8 cellular contexts compared by ENCODE assay signal in the genomic region with DNA sequence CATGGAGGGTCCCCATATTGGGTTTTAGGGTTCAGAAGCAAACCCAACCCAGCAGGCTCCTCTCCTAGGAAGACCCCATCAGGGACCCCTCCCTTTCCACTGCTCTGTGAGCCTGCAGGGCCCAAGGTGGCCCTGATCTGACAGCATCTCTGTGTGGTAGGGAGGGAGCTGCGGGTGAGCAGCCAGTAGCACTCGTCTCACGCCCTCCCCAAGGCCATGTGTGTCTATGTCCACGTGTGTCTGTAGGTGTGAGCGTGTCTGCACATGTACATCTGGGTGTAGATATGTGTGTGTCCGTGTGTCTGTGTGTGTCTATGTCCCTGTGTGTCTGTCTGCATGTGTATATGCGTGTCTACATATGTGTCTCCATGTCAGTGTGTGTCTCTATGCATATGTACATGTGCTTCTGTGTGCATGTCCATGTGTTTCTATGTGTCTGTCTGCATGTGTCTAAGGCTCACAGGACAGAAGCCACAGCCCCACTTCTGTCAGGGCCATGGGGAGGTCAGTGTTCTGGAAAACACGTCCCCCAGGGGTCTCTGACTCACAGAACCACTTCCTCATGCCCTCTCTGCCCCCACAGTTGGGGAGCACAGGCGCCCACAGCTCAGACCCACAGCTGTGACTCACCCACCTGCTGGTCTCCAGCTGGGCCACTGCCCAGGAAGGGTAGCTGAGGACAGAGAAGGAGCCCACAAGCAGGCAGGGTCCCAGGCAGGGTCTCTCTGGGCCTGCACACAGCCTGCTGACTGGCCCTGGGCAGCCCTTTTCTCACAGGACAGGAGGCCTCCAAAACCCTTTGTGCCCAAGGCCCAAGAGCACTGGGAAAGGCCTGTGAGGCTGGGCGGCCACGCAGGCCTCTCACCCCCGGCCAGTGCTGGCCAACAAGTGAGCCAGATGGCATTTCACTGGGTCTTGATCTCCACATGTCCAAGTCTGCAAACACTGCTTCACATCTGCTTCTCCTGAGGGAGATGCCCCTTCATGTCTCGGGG.
DNase-seq lines count a peak whose midpoint lies in the region; ATAC-seq and TF ChIP-seq lines count a peak whose summit lies in the region.

No MANE protein-coding gene starts in this region.

- CTCF ChIA-PET in A673 (lab: Charles Lee): no interaction called here

- H3K4me1 ChIP-seq in A673 (ENCODE audit: insufficient read depth, low read length, poor library complexity, severe bottlenecking): peaks cover 16% of the 10 kb centered on the region

- TF ChIP-seq CTCF in epithelial cell of esophagus (IDR thresholded peaks at IDR 0.05; ENCODE audit: insufficient read depth, low read depth, low read length, missing control alignments) (no peak), omental fat pad (IDR thresholded peaks at IDR 0.05) (no peak), A673 (conservative IDR thresholded peaks at IDR 0.05; ENCODE audit: low read depth, low read length) (no peak)

- ATAC-seq in omental fat pad (ENCODE audit: low FRiP score) (peak; percentile 87), GM21526 (IDR thresholded peaks at IDR 0.05; ENCODE audit: low FRiP score, unreplicated experiment) (no peak)

- no peaks in the 10 kb centered on the region for H3K27me3 ChIP-seq in A673 (replicated peaks; ENCODE audit: insufficient read depth, low read depth, low read length, poor library complexity)

- DNase-seq in COLO829 (ENCODE audit: low spot score) (peak; percentile 48), NOMO-1 (lab: John Stamatoyannopoulos, UW; ENCODE audit: unreplicated experiment in 2 of 2) (peak; percentile 45 to 59), epithelial cell of esophagus (ENCODE audit: low read depth) (peak; percentile 69), omental fat pad (ENCODE audit: low spot score) (peak; percentile 64), NCI-H2171 treated with DMSO at 0.1 percent for 48 hours (lab: John Stamatoyannopoulos, UW) (no peak), A673 (ENCODE audit: low spot score) (no peak), NCI-H2081 (lab: John Stamatoyannopoulos, UW) (no peak)

- H3K4me3 ChIP-seq in epithelial cell of esophagus (ENCODE audit: low read length) (no peak overlapping the region), A673 (ENCODE audit: low read depth, low read length, poor library complexity, severe bottlenecking) (no peak overlapping the region)

- intact Hi-C loops in A673 (cut with micrococcal nuclease; ENCODE audit: unreplicated experiment): no loop called here

- H3K9me3 ChIP-seq in A673 (ENCODE audit: low read depth, low read length, poor library complexity, severe bottlenecking): no peaks in the 10 kb centered on the region

- no peak overlapping the region for H3K27ac ChIP-seq in A673 (ENCODE audit: low read depth, low read length, poor library complexity, severe bottlenecking)

- H3K36me3 ChIP-seq in A673 (ENCODE audit: insufficient read depth, low read length, poor library complexity, severe bottlenecking): no peaks in the 10 kb centered on the region

- BruUV-seq in A673 (replicated peaks; lab: Mats Ljungman, UMichigan): no TSS peak

- POLR2A ChIA-PET in A673 (lab: Charles Lee; ENCODE audit: low non-redundant PET): no interaction called here

Comparison
In these comparisons a context has a peak if more than half of its experiments do, and no peak if none do; other contexts are left out.
1. DNase-seq: peak in COLO829 (single experiment), NOMO-1 (2 of 2), epithelial cell of esophagus (single experiment) and omental fat pad (single experiment); none in NCI-H2171 treated with DMSO at 0.1 percent for 48 hours (single experiment), A673 (single experiment) and NCI-H2081 (0 of 2).